13 cellular contexts compared by ENCODE assay signal in the genomic region with DNA sequence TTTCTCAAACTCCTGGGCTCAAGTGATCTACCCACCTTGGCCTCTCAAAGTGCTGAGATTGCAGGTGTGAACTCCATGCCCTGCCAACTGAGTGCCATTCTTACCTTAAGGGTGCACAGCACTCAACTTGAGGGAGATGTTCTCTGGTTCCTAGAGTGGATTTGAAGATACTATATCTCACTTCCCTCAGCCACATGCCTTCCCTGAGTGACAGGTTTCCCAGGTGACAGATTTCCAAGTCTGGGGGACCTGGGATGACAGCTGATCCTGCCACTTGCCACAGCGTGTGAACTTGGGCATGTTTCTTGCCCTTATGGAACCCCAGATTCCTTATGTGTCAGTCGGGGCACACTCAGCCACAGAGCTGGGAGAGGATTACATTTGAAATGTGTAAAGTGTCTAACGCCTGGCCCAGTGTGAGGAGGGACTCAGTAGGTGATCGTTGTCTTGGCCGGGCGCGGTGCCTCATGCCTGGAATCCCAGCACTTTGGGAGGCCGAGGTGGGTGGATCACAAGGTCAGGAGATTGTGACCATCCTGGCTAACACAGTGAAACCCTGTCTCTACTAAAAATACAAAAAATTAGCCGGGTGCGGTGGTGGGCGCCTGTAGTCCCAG. TPM values are rescaled to one million over a fixed set of nuclear protein-coding genes. Genes with fewer than 3 reads are reported as not detected.
DNase-seq lines count a peak whose midpoint lies in the region; TF ChIP-seq lines count a peak whose summit lies in the region.
"Had no signal": no experiment of that assay in that cellular context is flagged by ENCODE, and none has a peak within 500 bp of the region (broad histone marks: within the 10 kb centered on the region; RNA-seq: fewer than 3 reads in every experiment).

No MANE protein-coding gene starts in this region.

- peaks cover 3% of the 10 kb centered on the region for H3K36me3 Mint-ChIP-seq in activated T-helper 1 cell treated with anti-CD3 and anti-CD28 coated beads, Interleukin-12 subunit alpha, Interleukin-12 subunit beta, Interleukin-2, Interleukin-4 antibody, amounts not matched to agents 30 ng/mL and 10 ng/mL and 1 ng/mL, durations not matched to agents 14 hours and 24 hours and 36 hours (ENCODE audit: low read depth)

- 90% methylated on average over 11 of the region's 11 CpGs for WGBS in suprapubic skin

- H3K4me3 ChIP-seq in HEK293 (ENCODE audit: low read depth, low read length) (no peak overlapping the region), muscle layer of duodenum (ENCODE audit: low read depth in 1 of 2, low read length in 2 of 2) (no peak overlapping the region), suprapubic skin (no peak overlapping the region)

- peaks cover 73% of the 10 kb centered on the region for H3K4me1 Mint-ChIP-seq in activated T-helper 1 cell treated with anti-CD3 and anti-CD28 coated beads, Interleukin-12 subunit alpha, Interleukin-12 subunit beta, Interleukin-2, Interleukin-4 antibody, amounts not matched to agents 30 ng/mL and 10 ng/mL and 1 ng/mL, durations not matched to agents 14 hours and 24 hours and 36 hours (ENCODE audit: low read depth)

- H3K27ac ChIP-seq in HEK293 (ENCODE audit: extremely low read depth, low read depth, low read length) (no peak overlapping the region), muscle layer of duodenum (ENCODE audit: low read length) (peak overlapping the region; percentile 94), suprapubic skin (peak overlapping the region; percentile 86)

- no peaks in the 10 kb centered on the region for H3K27me3 ChIP-seq in muscle layer of duodenum (ENCODE audit: low read depth, low read length)
- no peaks in the 10 kb centered on the region for H3K27me3 ChIP-seq in suprapubic skin

- TF ChIP-seq EP300 in suprapubic skin (IDR thresholded peaks at IDR 0.05) = no peak

- intact Hi-C loops in activated T-helper 1 cell treated with anti-CD3 and anti-CD28 coated beads, Interleukin-12 subunit alpha, Interleukin-12 subunit beta, Interleukin-2, Interleukin-4 antibody, amounts not matched to agents 30 ng/mL and 10 ng/mL and 1 ng/mL, durations not matched to agents 14 hours and 24 hours and 36 hours (cut with micrococcal nuclease) = no loop called here

- no peaks in the 10 kb centered on the region for H3K27me3 Mint-ChIP-seq in activated T-helper 1 cell treated with anti-CD3 and anti-CD28 coated beads, Interleukin-12 subunit alpha, Interleukin-12 subunit beta, Interleukin-2, Interleukin-4 antibody, amounts not matched to agents 30 ng/mL and 10 ng/mL and 1 ng/mL, durations not matched to agents 14 hours and 24 hours and 36 hours (ENCODE audit: insufficient read depth)

- POLR2A ChIA-PET in HEK293 (lab: Yijun Ruan, JAX) = interaction anchor here (1.8 kb wide), 1 partner anchor 29 kb away, joined by 5 read pairs; no protein-coding TSS in a partner anchor

- H3K9me3 Mint-ChIP-seq in activated T-helper 1 cell treated with anti-CD3 and anti-CD28 coated beads, Interleukin-12 subunit alpha, Interleukin-12 subunit beta, Interleukin-2, Interleukin-4 antibody, amounts not matched to agents 30 ng/mL and 10 ng/mL and 1 ng/mL, durations not matched to agents 14 hours and 24 hours and 36 hours = no peaks in the 10 kb centered on the region

- no peak for TF ChIP-seq POLR2A in suprapubic skin (IDR thresholded peaks at IDR 0.05)

- H3K4me1 ChIP-seq in HEK293 (ENCODE audit: control insufficient read depth, insufficient read depth, low read length) = peaks cover 3% of the 10 kb centered on the region; the same call in 1 of the 2 replicates
- H3K4me1 ChIP-seq in muscle layer of duodenum (ENCODE audit: control insufficient read depth in 1 of 2, insufficient read depth in 2 of 2, low read length in 2 of 2) = peaks cover 41 to 47% of the 10 kb centered on the region in 2 donors
- peaks cover 89% of the 10 kb centered on the region for H3K4me1 ChIP-seq in suprapubic skin

- no peak for DNase-seq in activated T-helper 1 cell treated with anti-CD3 and anti-CD28 coated beads, Interleukin-12 subunit alpha, Interleukin-12 subunit beta, Interleukin-2, Interleukin-4 antibody, amounts not matched to agents 30 ng/mL and 10 ng/mL and 1 ng/mL, durations not matched to agents 14 hours and 24 hours and 36 hours (ENCODE audit: low spot score)
- DNase-seq in suprapubic skin (ENCODE audit: low spot score in 2 of 2) (no peak), hepatic stellate cell (ENCODE audit: low spot score) (no peak), A172 (ENCODE audit: low spot score) (no peak), NCI-H2171 (lab: John Stamatoyannopoulos, UW) (no peak)
- DNase-seq: activated CD4-positive, alpha-beta T cell treated with anti-CD3 and anti-CD28 coated beads for 4 hours; activated effector memory CD4-positive, alpha-beta T cell treated with Interleukin-2 at 50 U/mL for 16 hours; NCI-H510A; stimulated activated CD8-positive, alpha-beta memory T cell treated with anti-CD3 and anti-CD28 coated beads, Interleukin-4, amount 100 ng/mL, for 48 hours; T-helper 2 cell had no signal

- peak overlapping the region; percentile 39 for H3K4me3 Mint-ChIP-seq in activated T-helper 1 cell treated with anti-CD3 and anti-CD28 coated beads, Interleukin-12 subunit alpha, Interleukin-12 subunit beta, Interleukin-2, Interleukin-4 antibody, amounts not matched to agents 30 ng/mL and 10 ng/mL and 1 ng/mL, durations not matched to agents 14 hours and 24 hours and 36 hours

- H3K36me3 ChIP-seq in HEK293 (ENCODE audit: control insufficient read depth in 2 of 2, insufficient read depth in 1 of 2, low read length in 2 of 2) = no peaks in the 10 kb centered on the region
- no peaks in the 10 kb centered on the region for H3K36me3 ChIP-seq in muscle layer of duodenum (ENCODE audit: control insufficient read depth in 1 of 2, insufficient read depth in 2 of 2, low read length in 2 of 2)
- no peaks in the 10 kb centered on the region for H3K36me3 ChIP-seq in suprapubic skin

- H3K9me3 ChIP-seq in HEK293 (ENCODE audit: control insufficient read depth, insufficient read depth, low read depth, low read length) (no peaks in the 10 kb centered on the region), muscle layer of duodenum (ENCODE audit: control insufficient read depth in 1 of 2, low read length in 2 of 2) (no peaks in the 10 kb centered on the region), suprapubic skin (no peaks in the 10 kb centered on the region)

- no peak for TF ChIP-seq CTCF in HEK293 (tag by site-specific recombination; IDR thresholded peaks at IDR 0.05)
- no peak for TF ChIP-seq CTCF in suprapubic skin (IDR thresholded peaks at IDR 0.05)

- H3K27ac Mint-ChIP-seq in activated T-helper 1 cell treated with anti-CD3 and anti-CD28 coated beads, Interleukin-12 subunit alpha, Interleukin-12 subunit beta, Interleukin-2, Interleukin-4 antibody, amounts not matched to agents 30 ng/mL and 10 ng/mL and 1 ng/mL, durations not matched to agents 14 hours and 24 hours and 36 hours = peak overlapping the region; percentile 63

- CTCF ChIA-PET in HEK293 (lab: Yijun Ruan, JAX) = interaction anchor here (0.8 to 9.1 kb wide), 9 partner anchors 7 to 427 kb away, joined by 3 to 74 read pairs (median 4); no protein-coding TSS in a partner anchor

TF ChIP-seq in HEK293, 187 proteins besides CTCF, POLR2A, EP300 and RAD21:
- TF ChIP-seq ZNF121 (tag by site-specific recombination; IDR thresholded peaks at IDR 0.05) = peak; percentile 73; the same call in 1 of the 2 replicates
- TF ChIP-seq KLF1 (tag by site-specific recombination; IDR thresholded peaks at IDR 0.05) = no peak
- no peak for TF ChIP-seq MYNN (tag by site-specific recombination; IDR thresholded peaks at IDR 0.05; ENCODE audit: borderline replicate concordance)

RNA-seq across cellular contexts. Expression of a gene that starts 29.6 kb away (rescaled TPM):
- total RNA-seq in activated T-helper 1 cell treated with anti-CD3 and anti-CD28 coated beads, Interleukin-12 subunit alpha, Interleukin-12 subunit beta, Interleukin-2, Interleukin-4 antibody, amounts not matched to agents 30 ng/mL and 10 ng/mL and 1 ng/mL, durations not matched to agents 14 hours and 24 hours and 36 hours = 137 and 139 TPM in 2 replicates
- total RNA-seq in suprapubic skin = 100 to 1,000 TPM; 160 to 319 (median 193) TPM
- 11.3 and 13.2 TPM in 2 replicates for total RNA-seq in A172 (2014; rRNA removed; shearing (Covaris generic))

RNA-seq across cellular contexts. Expression of a gene that starts 46.3 kb away (rescaled TPM):
- 0.15 and 0.52 TPM in 2 replicates for total RNA-seq in activated T-helper 1 cell treated with anti-CD3 and anti-CD28 coated beads, Interleukin-12 subunit alpha, Interleukin-12 subunit beta, Interleukin-2, Interleukin-4 antibody, amounts not matched to agents 30 ng/mL and 10 ng/mL and 1 ng/mL, durations not matched to agents 14 hours and 24 hours and 36 hours
- under 1 TPM in 3 of 4 donors, not detected in 1; 0.23 to 0.68 (median 0.32) TPM for total RNA-seq in suprapubic skin
- 0.14 TPM in 1 of 2 replicates, not detected in the other for total RNA-seq in A172 (2014; rRNA removed; shearing (Covaris generic))
- total RNA-seq: IMR-90 had no signal
